In genomic region chr7:4029941-4030340, GRCh38 we compare ENCODE assay signal across 26 cellular contexts.
"Had no signal": no experiment of that assay in that cellular context is flagged by ENCODE, and none has a peak within 500 bp of the region (broad histone marks: within the 10 kb centered on the region; RNA-seq: fewer than 3 reads in every experiment).

No MANE protein-coding gene starts in this region.

- H3K27ac Mint-ChIP-seq: activated B cell treated with CpG ODN at 0.5 μM for 24 hours; activated CD8-positive, alpha-beta T cell treated with anti-CD3 and anti-CD28 coated beads for 36 hours; activated naive CD8-positive, alpha-beta T cell; activated T-helper 17 cell treated with anti-CD3 and anti-CD28 coated beads, Interleukin-2, amount 50 U/mL, for 72 hours; T-helper 17 cell; T-helper 2 cell treated with Interferon-gamma antibody and Interleukin-4, amounts not matched to agents 5 μg/mL and 100 μg/mL, for 36 hours had no signal

- H3K27me3 Mint-ChIP-seq: activated B cell treated with CpG ODN at 0.5 μM for 24 hours had no signal

- DNase-seq: activated B cell treated with CpG ODN at 0.5 μM for 24 hours; activated CD4-positive, alpha-beta T cell treated with anti-CD3 and anti-CD28 coated beads for 48 hours; activated CD4-positive, alpha-beta T cell treated with anti-CD3 and anti-CD28 coated beads, Interleukin-2, amount 50 U/mL, for 1 hour; activated CD4-positive, alpha-beta T cell treated with anti-CD3 and anti-CD28 coated beads, Interleukin-2, amount 50 U/mL, for 48 hours; activated CD8-positive, alpha-beta memory T cell treated with anti-CD3 and anti-CD28 coated beads for 24 hours; activated CD8-positive, alpha-beta T cell treated with anti-CD3 and anti-CD28 coated beads for 36 hours; activated effector memory CD4-positive, alpha-beta T cell treated with Interleukin-2 at 50 U/mL for 16 hours; activated gamma-delta T cell treated with Interleukin-2 at 50 U/mL for 16 hours; activated naive CD4-positive, alpha-beta T cell treated with anti-CD3 and anti-CD28 coated beads, Interleukin-2, amount 50 U/mL, for 16 hours; activated naive CD4-positive, alpha-beta T cell treated with Interleukin-2 at 50 U/mL for 16 hours; activated T-cell treated with anti-CD3 and anti-CD28 coated beads, Interleukin-2, amount 50 U/mL, for 4 hours; amniotic stem cell; anterior cingulate cortex; brain microvascular endothelial cell; dermis blood vessel endothelial cell; effector CD8-positive, alpha-beta T cell; foreskin fibroblast; T-helper 1 cell; T-helper 17 cell; T1000; WERI-Rb-1 had no signal

- H3K27me3 ChIP-seq: brain microvascular endothelial cell had no signal

- H3K36me3 ChIP-seq: brain microvascular endothelial cell, WERI-Rb-1 had no signal

- H3K4me3 Mint-ChIP-seq: activated B cell treated with CpG ODN at 0.5 μM for 24 hours; activated CD8-positive, alpha-beta T cell treated with anti-CD3 and anti-CD28 coated beads for 36 hours; activated naive CD8-positive, alpha-beta T cell; activated T-cell treated with anti-CD3 and anti-CD28 coated beads, Interleukin-2, amount 50 U/mL, for 4 hours; activated T-helper 17 cell treated with anti-CD3 and anti-CD28 coated beads, Interleukin-2, amount 50 U/mL, for 72 hours; central memory CD8-positive, alpha-beta T cell; T-helper 17 cell; T-helper 2 cell treated with Interferon-gamma antibody and Interleukin-4, amounts not matched to agents 5 μg/mL and 100 μg/mL, for 36 hours had no signal

- H3K36me3 Mint-ChIP-seq: activated naive CD8-positive, alpha-beta T cell had no signal

- H3K4me3 ChIP-seq: coronary artery had no signal

- H3K4me1 Mint-ChIP-seq: activated B cell treated with CpG ODN at 0.5 μM for 24 hours; activated T-helper 17 cell treated with anti-CD3 and anti-CD28 coated beads, Interleukin-2, amount 50 U/mL, for 72 hours; central memory CD8-positive, alpha-beta T cell; T-helper 17 cell had no signal

- H3K9me3 Mint-ChIP-seq: activated B cell treated with CpG ODN at 0.5 μM for 24 hours; activated CD8-positive, alpha-beta T cell treated with anti-CD3 and anti-CD28 coated beads for 36 hours; activated T-cell treated with anti-CD3 and anti-CD28 coated beads, Interleukin-2, amount 50 U/mL, for 4 hours; activated T-helper 17 cell treated with anti-CD3 and anti-CD28 coated beads, Interleukin-2, amount 50 U/mL, for 72 hours; central memory CD8-positive, alpha-beta T cell; T-helper 2 cell treated with Interferon-gamma antibody and Interleukin-4, amounts not matched to agents 5 μg/mL and 100 μg/mL, for 36 hours had no signal

- H3K27ac ChIP-seq: brain microvascular endothelial cell, coronary artery, WERI-Rb-1 had no signal
